In genomic region chr6:130293800-130294199, GRCh38 we compare ENCODE assay signal across 9 cellular contexts.
A peak's percentile ranks its signal among the peaks of the same experiment; 100 is the strongest.
DNase-seq lines count a peak whose midpoint lies in the region; ATAC-seq and TF ChIP-seq lines count a peak whose summit lies in the region.
"Had no signal": no experiment of that assay in that cellular context is flagged by ENCODE, and none has a peak within 500 bp of the region (broad histone marks: within the 10 kb centered on the region; RNA-seq: fewer than 3 reads in every experiment).

No MANE protein-coding gene starts in this region.

- H3K4me3 ChIP-seq in WERI-Rb-1 (ENCODE audit: low read depth, low read length) (no peak overlapping the region), skeletal muscle cell (ENCODE audit: low read depth, low read length) (no peak overlapping the region)

- peak; percentile 43 for TF ChIP-seq RAD21 in Ishikawa (IDR thresholded peaks at IDR 0.05; ENCODE audit: low read depth)

- peak in 5 of 10 experiments; percentile 7 to 18 (median 10) for DNase-seq in CD4-positive, alpha-beta T cell
- peak; percentile 56 for DNase-seq in WERI-Rb-1
- peak; percentile 82 for DNase-seq in fibroblast of peridontal ligament (ENCODE audit: extremely low read depth)
- peak; percentile 23 for DNase-seq in skeletal muscle cell (ENCODE audit: low read depth)
- no peak for DNase-seq in mesothelial cell of epicardium (ENCODE audit: low spot score in 2 of 2, unreplicated experiment in 2 of 2)

- H3K27me3 ChIP-seq in CD4-positive, alpha-beta T cell (ENCODE audit: control insufficient read depth, insufficient read depth, low read length): no peaks in the 10 kb centered on the region
- H3K27me3 ChIP-seq in WERI-Rb-1 (ENCODE audit: insufficient read depth, low read depth, severe bottlenecking): no peaks in the 10 kb centered on the region
- H3K27me3 ChIP-seq: neutrophil had no signal

- no peaks in the 10 kb centered on the region for H3K36me3 ChIP-seq in WERI-Rb-1
- H3K36me3 ChIP-seq: neutrophil had no signal

- H3K27me3 Mint-ChIP-seq in CD4-positive, alpha-beta T cell: no peaks in the 10 kb centered on the region
- H3K27me3 Mint-ChIP-seq in mesothelial cell of epicardium (ENCODE audit: low read depth): no peaks in the 10 kb centered on the region

- no peaks in the 10 kb centered on the region for H3K4me1 Mint-ChIP-seq in CD4-positive, alpha-beta T cell (ENCODE audit: low read depth)
- H3K4me1 Mint-ChIP-seq in mesothelial cell of epicardium: no peaks in the 10 kb centered on the region

- no peak overlapping the region for H3K27ac ChIP-seq in CD4-positive, alpha-beta T cell (ENCODE audit: low read depth, low read length)
- no peak overlapping the region for H3K27ac ChIP-seq in WERI-Rb-1
- H3K27ac ChIP-seq: neutrophil had no signal

- intact Hi-C loops in CD4-positive, alpha-beta T cell (cut with DNase I, micrococcal nuclease): loop anchor here in 1 of 2 experiments (1.0 kb wide), 1 partner anchor 550 kb away; no protein-coding TSS in a partner anchor

- TF ChIP-seq EP300 in Ishikawa (IDR thresholded peaks at IDR 0.05; ENCODE audit: borderline replicate concordance): no peak

- no peaks in the 10 kb centered on the region for H3K36me3 Mint-ChIP-seq in CD4-positive, alpha-beta T cell (ENCODE audit: low read depth)
- no peaks in the 10 kb centered on the region for H3K36me3 Mint-ChIP-seq in mesothelial cell of epicardium

- no peak overlapping the region for H3K27ac Mint-ChIP-seq in CD4-positive, alpha-beta T cell
- no peak overlapping the region for H3K27ac Mint-ChIP-seq in mesothelial cell of epicardium

- POLR2A ChIA-PET in CD4-positive, alpha-beta T cell (lab: Charles Lee): no interaction called here

- peak; percentile 68 for ATAC-seq in CD4-positive, alpha-beta T cell (ENCODE audit: poor library complexity)
- ATAC-seq in GM18907 (IDR thresholded peaks at IDR 0.05; ENCODE audit: unreplicated experiment) (peak; percentile 70), HG02970 (IDR thresholded peaks at IDR 0.05; ENCODE audit: low FRiP score, unreplicated experiment) (no peak)

- H3K9me3 ChIP-seq in CD4-positive, alpha-beta T cell (ENCODE audit: control insufficient read depth, low read length): no peaks in the 10 kb centered on the region
- no peaks in the 10 kb centered on the region for H3K9me3 ChIP-seq in WERI-Rb-1 (ENCODE audit: severe bottlenecking)
- H3K9me3 ChIP-seq: neutrophil had no signal

- CTCF ChIA-PET in CD4-positive, alpha-beta T cell (lab: Charles Lee): no interaction called here

- TF ChIP-seq CTCF in CD4-positive, alpha-beta T cell (IDR thresholded peaks at IDR 0.05): peak; percentile 56
- TF ChIP-seq CTCF in WERI-Rb-1 (IDR thresholded peaks at IDR 0.05; ENCODE audit: low read depth, low read length) (peak; percentile 75), mesothelial cell of epicardium (IDR thresholded peaks at IDR 0.05; ENCODE audit: unreplicated experiment) (no peak)

- no peak overlapping the region for H3K4me3 Mint-ChIP-seq in CD4-positive, alpha-beta T cell
- no peak overlapping the region for H3K4me3 Mint-ChIP-seq in mesothelial cell of epicardium

- no peaks in the 10 kb centered on the region for H3K9me3 Mint-ChIP-seq in CD4-positive, alpha-beta T cell
- peaks cover 15% of the 10 kb centered on the region for H3K9me3 Mint-ChIP-seq in mesothelial cell of epicardium

TF ChIP-seq in Ishikawa, 13 proteins besides CTCF, POLR2A, EP300 and RAD21:
- TF ChIP-seq TEAD4 (IDR thresholded peaks at IDR 0.05): no peak

Comparison
In these comparisons a context has a peak if more than half of its experiments do, and no peak if none do; other contexts are left out.
1. DNase-seq: peak in WERI-Rb-1 (single experiment), fibroblast of peridontal ligament (single experiment) and skeletal muscle cell (single experiment); none in mesothelial cell of epicardium (0 of 2).